ENCODE assay signal across 3 cellular contexts in the genomic region with DNA sequence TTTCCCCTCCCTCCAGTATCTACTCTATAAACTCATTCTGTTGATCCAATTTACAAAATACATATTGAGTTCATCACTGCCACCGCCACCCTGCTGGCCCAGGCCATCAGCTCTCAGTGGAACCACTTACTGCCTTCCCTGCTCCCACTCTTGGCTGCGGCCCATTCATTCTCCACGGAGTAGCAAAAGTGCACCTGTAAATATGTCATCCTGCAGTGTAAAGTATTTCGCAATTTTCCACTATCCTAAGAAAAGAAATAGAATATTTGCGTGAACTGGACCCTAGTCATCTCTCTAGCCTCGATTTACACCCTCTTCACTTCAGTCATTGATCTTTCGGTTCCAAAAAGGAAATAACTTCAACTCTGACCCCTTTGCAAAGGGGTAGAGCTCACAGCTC.
TF ChIP-seq lines count a peak whose summit lies in the region.

No MANE protein-coding gene starts in this region.

TF ChIP-seq in HepG2, 621 proteins besides CTCF, POLR2A, EP300 and RAD21:
- TF ChIP-seq ZC3H4 (CRISPR knock-in tag; IDR thresholded peaks at IDR 0.05; ENCODE audit: borderline replicate concordance): no peak
- no peak for TF ChIP-seq ZNF235 (CRISPR knock-in tag; IDR thresholded peaks at IDR 0.05; ENCODE audit: borderline replicate concordance)
- peak; percentile 62 for TF ChIP-seq CEBPB (IDR thresholded peaks at IDR 0.05; ENCODE audit: borderline replicate concordance, low read depth, low read length)

TF ChIP-seq in K562, 482 proteins besides CTCF, POLR2A, EP300 and RAD21:
- TF ChIP-seq, protein P1, sequence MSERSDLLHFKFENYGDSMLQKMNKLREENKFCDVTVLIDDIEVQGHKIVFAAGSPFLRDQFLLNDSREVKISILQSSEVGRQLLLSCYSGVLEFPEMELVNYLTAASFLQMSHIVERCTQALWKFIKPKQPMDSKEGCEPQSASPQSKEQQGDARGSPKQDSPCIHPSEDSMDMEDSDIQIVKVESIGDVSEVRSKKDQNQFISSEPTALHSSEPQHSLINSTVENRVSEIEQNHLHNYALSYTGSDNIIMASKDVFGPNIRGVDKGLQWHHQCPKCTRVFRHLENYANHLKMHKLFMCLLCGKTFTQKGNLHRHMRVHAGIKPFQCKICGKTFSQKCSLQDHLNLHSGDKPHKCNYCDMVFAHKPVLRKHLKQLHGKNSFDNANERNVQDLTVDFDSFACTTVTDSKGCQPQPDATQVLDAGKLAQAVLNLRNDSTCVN (CRISPR knock-in tag; IDR thresholded peaks at IDR 0.05): no peak
- no peak for TF ChIP-seq HMGN3 (IDR thresholded peaks at IDR 0.05; ENCODE audit: borderline replicate concordance, extremely low read depth, insufficient read length, low read depth, low read length)
- TF ChIP-seq POLR3G (IDR thresholded peaks at IDR 0.05; ENCODE audit: extremely low read depth, insufficient read length, insufficient replicate concordance): no peak
- TF ChIP-seq, protein P2, sequence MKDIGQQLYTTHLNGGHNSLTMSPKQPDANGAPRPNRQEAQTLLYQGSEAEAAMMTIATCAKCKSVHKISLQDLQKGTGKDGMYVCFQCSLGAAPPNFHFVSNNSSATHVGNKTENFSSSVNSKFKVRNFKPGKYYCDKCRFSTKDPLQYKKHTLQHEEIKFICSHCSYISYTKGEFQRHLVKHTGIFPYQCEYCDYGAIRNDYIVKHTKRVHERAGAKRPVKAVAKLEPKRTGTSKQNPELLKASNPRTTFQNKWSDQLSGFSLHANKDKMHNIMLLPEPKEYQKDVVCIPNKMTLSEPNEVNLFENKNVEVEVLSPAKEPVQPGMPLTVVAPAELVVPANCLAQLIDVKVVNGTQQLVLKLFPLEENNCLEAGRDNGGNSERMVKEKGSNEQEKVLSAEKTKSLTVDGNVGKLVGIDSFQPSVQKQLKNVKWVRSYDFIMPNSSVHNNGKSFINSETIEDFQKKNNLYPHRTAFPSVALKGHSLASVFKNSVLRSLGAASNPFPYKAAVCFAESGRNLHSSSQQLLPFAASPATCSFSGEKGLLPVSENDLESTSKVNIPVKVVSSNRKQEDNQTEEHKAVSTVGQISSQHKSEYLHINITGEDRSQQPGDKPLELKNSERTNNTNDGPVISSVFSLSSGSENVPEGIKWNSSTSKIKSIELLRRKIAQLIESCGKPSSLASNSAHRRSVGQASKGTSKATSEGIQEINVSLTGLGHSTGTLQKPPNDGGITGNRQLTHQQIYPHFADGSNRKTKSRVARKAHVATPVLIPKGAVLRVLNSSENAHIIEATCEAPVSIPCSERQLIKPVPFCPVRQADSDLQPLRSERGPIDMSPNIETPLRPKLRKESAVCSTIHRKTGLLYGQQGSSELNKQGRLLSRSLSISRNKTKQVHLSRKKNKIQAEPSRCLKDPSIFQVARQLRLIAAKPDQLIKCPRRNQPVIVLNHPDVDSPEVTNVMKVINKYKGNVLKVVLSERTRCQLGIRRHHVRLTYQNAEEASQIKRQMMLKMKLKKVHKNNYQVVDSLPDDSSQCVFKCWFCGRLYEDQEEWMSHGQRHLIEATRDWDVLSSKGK (CRISPR knock-in tag; IDR thresholded peaks at IDR 0.05): no peak
- no peak for TF ChIP-seq CEBPG (CRISPR knock-in tag; IDR thresholded peaks at IDR 0.05)
- TF ChIP-seq CEBPG (tag; conservative IDR thresholded peaks at IDR 0.05 in 1 of 2, IDR thresholded peaks at IDR 0.05 in 1 of 2): 0 out of 4 replicates have a peak, but pooled peaks of 1 of the 2 experiments have one; percentile 10
- no peak for TF ChIP-seq SMC3 (conservative IDR thresholded peaks at IDR 0.05; ENCODE audit: insufficient read depth, low read depth, low read length)
- peak; percentile 48 for TF ChIP-seq CEBPB (tag; IDR thresholded peaks at IDR 0.05)

TF ChIP-seq in H1, 55 proteins besides CTCF, POLR2A, EP300 and RAD21:
- TF ChIP-seq CEBPB (IDR thresholded peaks at IDR 0.05; ENCODE audit: low read depth, low read length) (peak; percentile 65; the same call in 1 of the 2 replicates), GABPA (IDR thresholded peaks at IDR 0.05; ENCODE audit: borderline replicate concordance, insufficient read depth, low read length) (no peak)
